ENCODE assay signal across 24 cellular contexts in genomic region chr20:62581308-62581707, GRCh38.
"Had no signal": no experiment of that assay in that cellular context is flagged by ENCODE, and none has a peak within 500 bp of the region (broad histone marks: within the 10 kb centered on the region; RNA-seq: fewer than 3 reads in every experiment).

No MANE protein-coding gene starts in this region.

- H3K36me3 ChIP-seq: colonic mucosa, gastrocnemius medialis, prostate gland, right atrium auricular region, sigmoid colon, spleen, stomach, thyroid gland, vagina had no signal

- H3K4me3 ChIP-seq: colonic mucosa, gastrocnemius medialis, prostate gland, right atrium auricular region, sigmoid colon, skin epidermis, spleen, stomach, thyroid gland, vagina had no signal

- ATAC-seq: esophagus mucosa; gastrocnemius medialis; naive thymus-derived CD8-positive, alpha-beta T cell; stimulated activated naive B cell treated with anti-CD40 and anti-IgM and Interleukin-4, amounts not matched to agents 10 μg/mL and 1 μg/mL and 100 μg/mL, for 72 hours had no signal

- H3K27ac ChIP-seq: colonic mucosa, epithelial cell of prostate, gastrocnemius medialis, prostate gland, right atrium auricular region, sigmoid colon, skin epidermis, spleen, stomach, thyroid gland, vagina had no signal

- H3K36me3 Mint-ChIP-seq: stimulated activated naive B cell treated with anti-CD40 and anti-IgM and Interleukin-4, amounts not matched to agents 10 μg/mL and 1 μg/mL and 100 μg/mL, for 72 hours had no signal

- H3K9me3 Mint-ChIP-seq: dendritic cell treated with granulocyte-macrophage colony-stimulating factor and Interleukin-4, amounts not matched to agents 40 ng/mL and 50 ng/mL, for 4 days; endodermal cell; nephron progenitor cell had no signal

- H3K4me3 Mint-ChIP-seq: dendritic cell treated with granulocyte-macrophage colony-stimulating factor and Interleukin-4, amounts not matched to agents 40 ng/mL and 50 ng/mL, for 4 days; endodermal cell; naive thymus-derived CD8-positive, alpha-beta T cell; nephron progenitor cell; stimulated activated naive B cell treated with anti-CD40 and anti-IgM and Interleukin-4, amounts not matched to agents 10 μg/mL and 1 μg/mL and 100 μg/mL, for 72 hours had no signal

- H3K27me3 ChIP-seq: gastrocnemius medialis, right atrium auricular region had no signal

- H3K4me1 ChIP-seq: colonic mucosa, prostate gland, thyroid gland had no signal

- H3K27ac Mint-ChIP-seq: dendritic cell treated with granulocyte-macrophage colony-stimulating factor and Interleukin-4, amounts not matched to agents 40 ng/mL and 50 ng/mL, for 4 days; endodermal cell; naive thymus-derived CD8-positive, alpha-beta T cell; nephron progenitor cell; stimulated activated naive B cell treated with anti-CD40 and anti-IgM and Interleukin-4, amounts not matched to agents 10 μg/mL and 1 μg/mL and 100 μg/mL, for 72 hours had no signal

- H3K9me3 ChIP-seq: colonic mucosa, gastrocnemius medialis, prostate gland, right atrium auricular region, sigmoid colon, spleen, stomach, thyroid gland, vagina had no signal

- DNase-seq: colonic mucosa; effector CD8-positive, alpha-beta T cell; endodermal cell; foreskin fibroblast; gastrocnemius medialis; mesenchymal stem cell; midbrain; naive thymus-derived CD8-positive, alpha-beta T cell; nephron progenitor cell; sigmoid colon; spleen; stimulated activated CD4-positive, alpha-beta T cell treated with anti-CD3 and anti-CD28 coated beads, Interleukin-4, amount 100 ng/mL, for 4 hours; stimulated activated naive B cell treated with anti-CD40 and anti-IgM and Interleukin-4, amounts not matched to agents 10 μg/mL and 1 μg/mL and 100 μg/mL, for 72 hours; stomach; thyroid gland; trophoblast cell had no signal

- FAIRE-seq: keratinocyte had no signal

- H3K4me1 Mint-ChIP-seq: endodermal cell had no signal
